15 cellular contexts compared by ENCODE assay signal in genomic region chr11:111913031-111913861, GRCh38. TPM values are rescaled to one million over a fixed set of nuclear protein-coding genes. Genes with fewer than 3 reads are reported as not detected.
DNase-seq lines count a peak whose midpoint lies in the region; ATAC-seq and TF ChIP-seq lines count a peak whose summit lies in the region.
"Had no signal": no experiment of that assay in that cellular context is flagged by ENCODE, and none has a peak within 500 bp of the region (broad histone marks: within the 10 kb centered on the region; RNA-seq: fewer than 3 reads in every experiment).

No MANE protein-coding gene starts in this region.

- no peaks in the 10 kb centered on the region for H3K27me3 ChIP-seq in ascending aorta
- H3K27me3 ChIP-seq in heart right ventricle, result peaks cover 0 to 44% (median 0%) of the 10 kb centered on the region in 7 donors
- no peaks in the 10 kb centered on the region for H3K27me3 ChIP-seq in osteoblast (ENCODE audit: insufficient read depth, low read length)
- H3K27me3 ChIP-seq in brain microvascular endothelial cell (replicated peaks), result peaks cover 3% of the 10 kb centered on the region

- no TSS peak for BruUV-seq in Calu3 (replicated peaks; lab: Mats Ljungman, UMichigan)

- WGBS in heart right ventricle, 2 donors, result 23 to 36% methylated on average over 24 of the region's 24 CpGs
- 41% methylated on average over 24 of the region's 24 CpGs for WGBS in urinary bladder

- intact Hi-C loops in ascending aorta (cut with DNase I) (loop anchor here (2.0 kb wide), 1 partner anchor 32 kb away; no protein-coding TSS in a partner anchor), heart right ventricle (cut with DNase I) (loop anchor here in 4 of 10 donors (5.0 kb wide), 1 partner anchor 36 kb away; the partner anchor contains the start of genes CFAP68 (in 4 of the 4) and FDXACB1 (in 4 of the 4)), Calu3 (cut with micrococcal nuclease; ENCODE audit: unreplicated experiment) (no loop called here)

- no peaks in the 10 kb centered on the region for H3K36me3 Mint-ChIP-seq in Calu3 (ENCODE audit: insufficient read depth, unreplicated experiment)
- H3K36me3 Mint-ChIP-seq: naive B cell had no signal

- H3K27ac ChIP-seq in ascending aorta, result peak overlapping the region; percentile 98 to 99
- peak overlapping the region; percentile 94 to 99 (median 95) for H3K27ac ChIP-seq in heart right ventricle
- peak overlapping the region; percentile 90 for H3K27ac ChIP-seq in osteoblast (ENCODE audit: low read depth, low read length)
- peak overlapping the region; percentile 87 for H3K27ac ChIP-seq in urinary bladder (ENCODE audit: low read depth)
- H3K27ac ChIP-seq in brain microvascular endothelial cell, result no peak overlapping the region
- H3K27ac ChIP-seq: HL-60, PC-9 had no signal

- H3K27me3 Mint-ChIP-seq in Calu3 (ENCODE audit: unreplicated experiment), result peaks cover 8% of the 10 kb centered on the region

- DNase-seq in ascending aorta (ENCODE audit: low spot score in 2 of 2) (no peak), heart right ventricle (peak; percentile 35 to 40), osteoblast (ENCODE audit: insufficient read length, low spot score, missing footprints) (peak; percentile 73), Calu3 (no peak), SIG-M5 (lab: John Stamatoyannopoulos, UW) (no peak), brain microvascular endothelial cell (no peak)
- DNase-seq: activated naive CD4-positive, alpha-beta T cell treated with Interleukin-2 at 50 U/mL for 16 hours; DND-41; erythroblast; naive B cell; PC-9 had no signal

- ATAC-seq in heart right ventricle, result peak; percentile 3 to 47 (median 17)
- ATAC-seq in GM18498 (IDR thresholded peaks at IDR 0.05; ENCODE audit: unreplicated experiment), result no peak

- H4K20me1 ChIP-seq in osteoblast (ENCODE audit: insufficient read depth, low read length), result no peaks in the 10 kb centered on the region

- H3K4me1 Mint-ChIP-seq in Calu3 (ENCODE audit: low read depth, unreplicated experiment), result peaks cover 11% of the 10 kb centered on the region

- peak overlapping the region; percentile 87 for H2AFZ ChIP-seq in osteoblast (ENCODE audit: low read length)
- H2AFZ ChIP-seq: PC-9 had no signal

- no peaks in the 10 kb centered on the region for H3K9me3 ChIP-seq in ascending aorta
- H3K9me3 ChIP-seq in heart right ventricle, result no peaks in the 10 kb centered on the region
- no peaks in the 10 kb centered on the region for H3K9me3 ChIP-seq in osteoblast (ENCODE audit: low read depth, low read length)

- CTCF ChIA-PET in Calu3 (lab: Charles Lee), result no interaction called here

- no peak for TF ChIP-seq CTCF in ascending aorta (IDR thresholded peaks at IDR 0.05)
- no peak for TF ChIP-seq CTCF in heart right ventricle (IDR thresholded peaks at IDR 0.05)
- TF ChIP-seq CTCF in osteoblast (IDR thresholded peaks at IDR 0.05; ENCODE audit: extremely low read depth, low read depth, low read length), result no peak
- TF ChIP-seq CTCF in Calu3 (IDR thresholded peaks at IDR 0.05; ENCODE audit: unreplicated experiment), result no peak
- TF ChIP-seq CTCF in brain microvascular endothelial cell (IDR thresholded peaks at IDR 0.05; ENCODE audit: low read depth, low read length, missing control alignments), result no peak

- H3K36me3 ChIP-seq in ascending aorta, result peaks cover 5 to 22% of the 10 kb centered on the region in 2 donors
- peaks cover 0 to 27% (median 14%) of the 10 kb centered on the region in 9 donors for H3K36me3 ChIP-seq in heart right ventricle
- peaks cover 6% of the 10 kb centered on the region for H3K36me3 ChIP-seq in osteoblast (ENCODE audit: insufficient read depth, low read length)
- no peaks in the 10 kb centered on the region for H3K36me3 ChIP-seq in urinary bladder (ENCODE audit: insufficient read depth)
- no peaks in the 10 kb centered on the region for H3K36me3 ChIP-seq in brain microvascular endothelial cell (replicated peaks)

- peak overlapping the region; percentile 88 for H3K4me2 ChIP-seq in osteoblast (ENCODE audit: insufficient read depth, low read length)
- H3K4me2 ChIP-seq: PC-9 had no signal

- in situ Hi-C loops in brain microvascular endothelial cell (cut with HindIII; ENCODE audit: low pct_ligation_motif_present, low sequenced_read_pairs), result no loop called here

- no peak overlapping the region for H3K4me3 Mint-ChIP-seq in Calu3 (ENCODE audit: low read depth, unreplicated experiment)

- H3K27ac Mint-ChIP-seq in Calu3 (ENCODE audit: unreplicated experiment), result no peak overlapping the region
- H3K27ac Mint-ChIP-seq: naive B cell had no signal

- peaks cover 15% of the 10 kb centered on the region for H3K79me2 ChIP-seq in osteoblast (ENCODE audit: insufficient read depth, low read length)

- H3K4me3 ChIP-seq in ascending aorta (peak overlapping the region; percentile 66 to 88), heart right ventricle (peak overlapping the region; percentile 51 to 69 (median 62)), osteoblast (ENCODE audit: insufficient read depth, low read length) (peak overlapping the region; percentile 68), urinary bladder (ENCODE audit: low read depth, low read length) (peak overlapping the region; percentile 48), brain microvascular endothelial cell (ENCODE audit: low read depth, low read length) (no peak overlapping the region)
- H3K4me3 ChIP-seq: PC-9 had no signal

- no peaks in the 10 kb centered on the region for H3K9me3 Mint-ChIP-seq in Calu3 (ENCODE audit: low read depth, unreplicated experiment)

- H3K4me1 ChIP-seq in ascending aorta (peaks cover 0 to 15% of the 10 kb centered on the region in 2 donors), heart right ventricle (peaks cover 0 to 22% (median 9%) of the 10 kb centered on the region in 9 donors), osteoblast (ENCODE audit: insufficient read depth, low read length) (peaks cover 43% of the 10 kb centered on the region), urinary bladder (ENCODE audit: insufficient read depth) (no peaks in the 10 kb centered on the region)

RNA-seq across cellular contexts. Expression of gene HSPB2, which starts 0.7 kb away (rescaled TPM):
- total RNA-seq in ascending aorta (not detected), heart right ventricle (10 to 100 TPM; 18.9 to 65.4 (median 29.1) TPM), osteoblast (2.1 and 2.2 TPM in 2 replicates), urinary bladder (1.6 TPM), Calu3 (2022) (not detected in 2 replicates)
- polyA plus RNA-seq in heart right ventricle (100 to 1,000 TPM in 1 of 2 donors, 10 to 100 TPM in 1; 37.7 to 136 TPM), urinary bladder (10.6 TPM)
- total RNA-seq: H7 had no signal

RNA-seq across cellular contexts. Expression of gene CRYAB, which starts 1.7 kb away (rescaled TPM):
- 288 TPM for total RNA-seq in ascending aorta
- total RNA-seq in heart right ventricle, result over 10,000 TPM in 2 of 10 donors, 1,000 to 10,000 TPM in 8; 7,877 to 10,608 (median 8,590) TPM
- polyA plus RNA-seq in heart right ventricle, result over 10,000 TPM in 1 of 2 donors, 1,000 to 10,000 TPM in 1; 7,695 to 25,436 TPM
- 54.3 and 55.4 TPM in 2 replicates for total RNA-seq in osteoblast
- total RNA-seq in urinary bladder, result 21.3 TPM
- polyA plus RNA-seq in urinary bladder, result 231 TPM
- 0.66 and 1.9 TPM in 2 replicates for total RNA-seq in Calu3 (2022)
- total RNA-seq: PC-9 had no signal

RNA-seq across cellular contexts. Expression of gene C11orf52, which starts 5.5 kb away (rescaled TPM):
- total RNA-seq in ascending aorta, result not detected
- total RNA-seq in heart right ventricle, result 1 to 10 TPM in 8 of 10 donors, under 1 TPM in 2; 0.48 to 4.1 (median 1.6) TPM
- polyA plus RNA-seq in heart right ventricle, result 1 to 10 TPM; 3.0 to 3.2 TPM
- total RNA-seq in osteoblast, result 1.2 and 1.4 TPM in 2 replicates
- 2.7 TPM for total RNA-seq in urinary bladder
- polyA plus RNA-seq in urinary bladder, result 2.4 TPM
- total RNA-seq in Calu3 (2022), result 6.2 and 7.9 TPM in 2 replicates

RNA-seq across cellular contexts. Expression of gene DIXDC1, which starts 23.9 kb away (rescaled TPM):
- total RNA-seq in ascending aorta, result 48.9 TPM
- 10 to 100 TPM in 9 of 10 donors, 1 to 10 TPM in 1; 5.6 to 36.8 (median 28.6) TPM for total RNA-seq in heart right ventricle
- 1 to 10 TPM; 4.7 to 5.6 TPM for polyA plus RNA-seq in heart right ventricle
- 27.4 and 28.6 TPM in 2 replicates for total RNA-seq in osteoblast
- 69.4 TPM for total RNA-seq in urinary bladder
- polyA plus RNA-seq in urinary bladder, result 60.5 TPM
- 2.6 and 2.9 TPM in 2 replicates for total RNA-seq in Calu3 (2022)

RNA-seq across cellular contexts. Expression of gene CFAP68, which starts 33.9 kb away (rescaled TPM):
- total RNA-seq in ascending aorta (not detected), heart right ventricle (10 to 100 TPM; 17.5 to 38.5 (median 31.5) TPM), osteoblast (8.3 and 10.9 TPM in 2 replicates), urinary bladder (13.1 TPM), Calu3 (2022) (28.1 and 29.8 TPM in 2 replicates)
- polyA plus RNA-seq in heart right ventricle (10 to 100 TPM; 14.7 to 24.6 TPM), urinary bladder (17.9 TPM)

Comparison
In these comparisons a context has a peak if more than half of its experiments do, and no peak if none do; other contexts are left out.
1. DNase-seq: peak in heart right ventricle (2 of 2) and osteoblast (single experiment); none in ascending aorta (0 of 2), Calu3 (single experiment), SIG-M5 (single experiment) and brain microvascular endothelial cell (single experiment).
2. RNA of gene CRYAB, which starts 1.7 kb away (total RNA-seq): 7,877 to 10,608 TPM in heart right ventricle; 288 TPM in ascending aorta (single experiment), 54.3 to 55.4 TPM in osteoblast, 21.3 TPM in urinary bladder (single experiment) and 0.66 to 1.9 TPM in Calu3; every median in the first group is over 10 times any median in the second.